In genomic region chr2:55232084-55232862, GRCh38 we compare ENCODE assay signal across 8 cellular contexts. TPM values are rescaled to one million over a fixed set of nuclear protein-coding genes. Genes with fewer than 3 reads are reported as not detected.
DNase-seq lines count a peak whose midpoint lies in the region; ATAC-seq and TF ChIP-seq lines count a peak whose summit lies in the region.

TSS of gene CLHC1 (minus strand) at chr2:55232293. CDS start at chr2:55222411, 9,882 bp downstream.
TSS of gene RPS27A (plus strand) at chr2:55232688. CDS start at chr2:55232825, 137 bp downstream.

- H3F3A ChIP-seq in DOHH2 (ENCODE audit: control insufficient read depth, insufficient read depth) = peaks cover 47% of the 10 kb centered on the region
- peaks cover 39% of the 10 kb centered on the region for H3F3A ChIP-seq in GM23338 (replicated peaks; ENCODE audit: low read depth)

- peaks cover 35% of the 10 kb centered on the region for H3K27me3 Mint-ChIP-seq in GM23338 (ENCODE audit: insufficient read depth, low read depth, poor library complexity)
- no peaks in the 10 kb centered on the region for H3K27me3 Mint-ChIP-seq in activated T-helper 17 cell treated with anti-CD3 and anti-CD28 coated beads, Interleukin-2, amount 50 U/mL, for 72 hours
- no peaks in the 10 kb centered on the region for H3K27me3 Mint-ChIP-seq in natural killer cell treated with Interleukin-12 subunit alpha and Interleukin-12 subunit beta and Interleukin-15 and Interleukin-18, amount 100 ng/mL, for 72 hours

- H4K20me1 ChIP-seq in DOHH2 (ENCODE audit: control insufficient read depth, insufficient read depth, low read depth, low read length) (peaks cover 4% of the 10 kb centered on the region), GM23338 (replicated peaks; ENCODE audit: insufficient read depth) (peaks cover 16% of the 10 kb centered on the region; the same call in 1 of the 2 replicates)

- H3K36me3 ChIP-seq in DOHH2 (ENCODE audit: control insufficient read depth, low read length) = peaks cover 67% of the 10 kb centered on the region
- peaks cover 38% of the 10 kb centered on the region for H3K36me3 ChIP-seq in GM23338 (ENCODE audit: insufficient read depth)

- no peaks in the 10 kb centered on the region; the same call in 2 of the 3 replicates for H3K9me3 Mint-ChIP-seq in GM23338
- no peaks in the 10 kb centered on the region for H3K9me3 Mint-ChIP-seq in activated T-helper 17 cell treated with anti-CD3 and anti-CD28 coated beads, Interleukin-2, amount 50 U/mL, for 72 hours
- H3K9me3 Mint-ChIP-seq in natural killer cell treated with Interleukin-12 subunit alpha and Interleukin-12 subunit beta and Interleukin-15 and Interleukin-18, amount 100 ng/mL, for 72 hours = no peaks in the 10 kb centered on the region

- DNase-seq in GM23338 (ENCODE audit: low spot score) = peak; percentile 99
- DNase-seq in LHCN-M2 (ENCODE audit: low read depth) = peak; percentile 93
- peak; percentile 89 for DNase-seq in RPMI8226
- DNase-seq in fibroblast of pulmonary artery (ENCODE audit: low read depth) = peak; percentile 99
- DNase-seq in natural killer cell treated with Interleukin-12 subunit alpha and Interleukin-12 subunit beta and Interleukin-15 and Interleukin-18, amount 100 ng/mL, for 72 hours (ENCODE audit: low spot score) = peak; percentile 94
- peak; percentile 96 for DNase-seq in stimulated activated naive CD8-positive, alpha-beta T cell treated with anti-CD3 and anti-CD28 coated beads, Interleukin-15, Interleukin-2, amounts not matched to agents 100 U/mL and 50 U/mL, for 24 hours

- H3K4me2 ChIP-seq in DOHH2 (ENCODE audit: low read length) = peak within 1 kb of the TSS; percentile 88
- H3K4me2 ChIP-seq in GM23338 = peak within 1 kb of the TSS; percentile 94

- H3K4me1 ChIP-seq in DOHH2 (ENCODE audit: control insufficient read depth, low read length) = peaks cover 46% of the 10 kb centered on the region
- peaks cover 18% of the 10 kb centered on the region for H3K4me1 ChIP-seq in GM23338 (ENCODE audit: insufficient read depth)

- H3K36me3 Mint-ChIP-seq in GM23338 (ENCODE audit: low read depth) = peaks cover 51% of the 10 kb centered on the region
- H3K36me3 Mint-ChIP-seq in activated T-helper 17 cell treated with anti-CD3 and anti-CD28 coated beads, Interleukin-2, amount 50 U/mL, for 72 hours (ENCODE audit: low read depth) = peaks cover 55% of the 10 kb centered on the region
- peaks cover 30% of the 10 kb centered on the region for H3K36me3 Mint-ChIP-seq in natural killer cell treated with Interleukin-12 subunit alpha and Interleukin-12 subunit beta and Interleukin-15 and Interleukin-18, amount 100 ng/mL, for 72 hours

- no peak within 1 kb of the TSS for H2AFZ ChIP-seq in GM23338

- ATAC-seq in GM23338 = peak; percentile 96
- ATAC-seq in activated T-helper 17 cell treated with anti-CD3 and anti-CD28 coated beads, Interleukin-2, amount 50 U/mL, for 72 hours (replicated peaks) = peak; percentile 89
- ATAC-seq in natural killer cell treated with Interleukin-12 subunit alpha and Interleukin-12 subunit beta and Interleukin-15 and Interleukin-18, amount 100 ng/mL, for 72 hours = peak; percentile 94 to 96
- peak; percentile 90 for ATAC-seq in stimulated activated naive CD8-positive, alpha-beta T cell treated with anti-CD3 and anti-CD28 coated beads, Interleukin-15, Interleukin-2, amounts not matched to agents 100 U/mL and 50 U/mL, for 24 hours

- peak within 1 kb of the TSS; percentile 99 for H3K4me3 ChIP-seq in DOHH2 (ENCODE audit: low read length)
- H3K4me3 ChIP-seq in GM23338 = peak within 1 kb of the TSS; percentile 90
- peak within 1 kb of the TSS; percentile 95 for H3K4me3 ChIP-seq in fibroblast of pulmonary artery (replicated peaks; ENCODE audit: low read depth, low read length)

- TF ChIP-seq CTCF in DOHH2 (IDR thresholded peaks at IDR 0.05; ENCODE audit: low read depth, low read length, poor library complexity, severe bottlenecking) (no peak), GM23338 (conservative IDR thresholded peaks at IDR 0.05; ENCODE audit: low read depth in 2 of 2) (no peak), fibroblast of pulmonary artery (IDR thresholded peaks at IDR 0.05; ENCODE audit: low read length, missing control alignments) (no peak)

- peaks cover 18% of the 10 kb centered on the region for H3K4me1 Mint-ChIP-seq in GM23338
- peaks cover 45% of the 10 kb centered on the region for H3K4me1 Mint-ChIP-seq in activated T-helper 17 cell treated with anti-CD3 and anti-CD28 coated beads, Interleukin-2, amount 50 U/mL, for 72 hours
- H3K4me1 Mint-ChIP-seq in natural killer cell treated with Interleukin-12 subunit alpha and Interleukin-12 subunit beta and Interleukin-15 and Interleukin-18, amount 100 ng/mL, for 72 hours (ENCODE audit: low read depth in 2 of 2) = peaks cover 47 to 56% of the 10 kb centered on the region in 2 donors

- H3K4me3 Mint-ChIP-seq in GM23338 = peak within 1 kb of the TSS; percentile 94
- H3K4me3 Mint-ChIP-seq in activated T-helper 17 cell treated with anti-CD3 and anti-CD28 coated beads, Interleukin-2, amount 50 U/mL, for 72 hours = peak within 1 kb of the TSS; percentile 96
- peak within 1 kb of the TSS; percentile 100 for H3K4me3 Mint-ChIP-seq in natural killer cell treated with Interleukin-12 subunit alpha and Interleukin-12 subunit beta and Interleukin-15 and Interleukin-18, amount 100 ng/mL, for 72 hours

- peaks cover 74% of the 10 kb centered on the region for H3K79me2 ChIP-seq in DOHH2 (ENCODE audit: control insufficient read depth, low read length)
- peaks cover 51% of the 10 kb centered on the region for H3K79me2 ChIP-seq in GM23338 (replicated peaks; ENCODE audit: insufficient read depth)

- peak within 1 kb of the TSS; percentile 99 for H3K27ac Mint-ChIP-seq in GM23338
- H3K27ac Mint-ChIP-seq in activated T-helper 17 cell treated with anti-CD3 and anti-CD28 coated beads, Interleukin-2, amount 50 U/mL, for 72 hours = peak within 1 kb of the TSS; percentile 96
- peak within 1 kb of the TSS; percentile 99 for H3K27ac Mint-ChIP-seq in natural killer cell treated with Interleukin-12 subunit alpha and Interleukin-12 subunit beta and Interleukin-15 and Interleukin-18, amount 100 ng/mL, for 72 hours

- H3K9me2 ChIP-seq in DOHH2 (replicated peaks; ENCODE audit: control insufficient read depth, low read length) (no peaks in the 10 kb centered on the region), GM23338 (ENCODE audit: insufficient read depth) (0 out of 2 replicates have a peak, but pooled peaks cover 6% of the 10 kb centered on the region)

- H3K27me3 ChIP-seq in DOHH2 (ENCODE audit: control insufficient read depth, low read length) (no peaks in the 10 kb centered on the region), GM23338 (ENCODE audit: insufficient read depth) (no peaks in the 10 kb centered on the region)

- H3K27ac ChIP-seq in DOHH2 (ENCODE audit: low read depth, low read length) (peak within 1 kb of the TSS; percentile 88), GM23338 (ENCODE audit: low read depth) (peak within 1 kb of the TSS; percentile 89)

- no peaks in the 10 kb centered on the region for H3K9me3 ChIP-seq in DOHH2 (ENCODE audit: control insufficient read depth, insufficient read depth, low read length)

TF ChIP-seq in GM23338, 12 proteins besides CTCF, POLR2A, EP300 and RAD21 (continues in another document):
- TF ChIP-seq POLR2AphosphoS5 (IDR thresholded peaks at IDR 0.05; ENCODE audit: low read depth) (peak; percentile 91), CREB1 (CRISPR knock-in tag; IDR thresholded peaks at IDR 0.05; ENCODE audit: low read depth) (no peak)

RNA-seq across cellular contexts. Expression of gene CLHC1, which starts in this region (rescaled TPM):
- 3.1 and 6.2 TPM in 2 replicates for total RNA-seq in GM23338 (2014; rRNA removed; shearing (Covaris generic))
- polyA plus RNA-seq in GM23338 (2016; fragmentation: Nextera tagmentation; extraction: Ambion mirVana) = 5.0 and 5.1 TPM in 2 replicates
- total RNA-seq in LHCN-M2 (2014; rRNA removed) = 2.4 and 3.0 TPM in 2 replicates
- 1.8 TPM for polyA plus RNA-seq in LHCN-M2 (2012)
- 10 to 100 TPM in 1 of 2 donors, 1 to 10 TPM in 1; 7.0 to 11.5 TPM for total RNA-seq in activated T-helper 17 cell treated with anti-CD3 and anti-CD28 coated beads, Interleukin-2, amount 50 U/mL, for 72 hours
- 10 to 100 TPM in 1 of 2 donors, 1 to 10 TPM in 1; 9.7 to 13.1 TPM for total RNA-seq in natural killer cell treated with Interleukin-12 subunit alpha and Interleukin-12 subunit beta and Interleukin-15 and Interleukin-18, amount 100 ng/mL, for 72 hours

RNA-seq across cellular contexts. Expression of gene RPS27A, which starts in this region (rescaled TPM):
- 1,424 and 1,606 TPM in 2 replicates for total RNA-seq in GM23338 (2014; rRNA removed; shearing (Covaris generic))
- polyA plus RNA-seq in GM23338 (2016; fragmentation: Nextera tagmentation; extraction: Ambion mirVana) = 1,538 and 1,672 TPM in 2 replicates
- total RNA-seq in LHCN-M2 (2014; rRNA removed) = 812 and 1,153 TPM in 2 replicates
- polyA plus RNA-seq in LHCN-M2 (2012) = 1,767 TPM
- 1,000 to 10,000 TPM; 1,125 to 1,181 TPM for total RNA-seq in activated T-helper 17 cell treated with anti-CD3 and anti-CD28 coated beads, Interleukin-2, amount 50 U/mL, for 72 hours
- 100 to 1,000 TPM; 746 to 804 TPM for total RNA-seq in natural killer cell treated with Interleukin-12 subunit alpha and Interleukin-12 subunit beta and Interleukin-15 and Interleukin-18, amount 100 ng/mL, for 72 hours

Comparison
In these comparisons a context has a peak if more than half of its experiments do, and no peak if none do; other contexts are left out.
1. Peak in every context shown above with its lines: DNase-seq, ATAC-seq, H3K4me3 ChIP-seq and H3K27ac ChIP-seq.